Comparison of ENCODE assay signal across 11 cellular contexts in the genomic region with DNA sequence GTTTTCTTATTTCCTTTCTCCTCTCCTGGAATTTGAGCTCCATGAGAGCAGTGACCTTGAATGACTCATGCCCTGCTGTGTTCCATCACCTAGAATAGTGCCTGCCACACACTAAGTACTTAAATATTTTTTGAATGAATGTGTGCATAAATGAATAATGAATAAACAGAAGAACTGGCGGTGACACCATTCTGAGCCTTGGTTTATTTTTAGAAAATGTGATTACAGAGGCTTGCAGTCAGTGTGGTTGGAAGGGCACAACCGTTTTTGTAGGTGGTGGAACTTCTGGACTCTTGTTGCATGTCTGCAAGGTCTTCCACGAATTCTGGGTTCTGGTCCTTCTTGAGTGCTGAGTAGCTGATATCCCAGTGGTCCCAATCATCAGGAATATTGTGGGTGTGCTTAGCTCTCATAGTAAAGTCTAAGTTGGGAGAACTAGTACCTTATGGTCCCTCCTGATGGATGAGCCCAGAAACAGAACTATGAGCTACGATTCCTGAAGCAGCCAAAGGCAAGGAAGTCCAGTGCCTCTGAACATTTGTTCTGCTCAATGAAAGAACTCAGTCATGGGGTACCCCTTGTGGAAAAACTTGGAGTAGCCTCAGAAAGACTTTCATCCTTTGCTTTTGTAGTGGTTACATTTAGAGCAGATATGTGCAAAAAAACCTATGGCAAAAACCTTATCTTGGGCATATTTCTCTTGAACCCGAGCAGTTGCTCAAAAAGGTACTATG. TPM values are rescaled to one million over a fixed set of nuclear protein-coding genes. Genes with fewer than 3 reads are reported as not detected.
DNase-seq lines count a peak whose midpoint lies in the region; ATAC-seq and TF ChIP-seq lines count a peak whose summit lies in the region.
"Had no signal": no experiment of that assay in that cellular context is flagged by ENCODE, and none has a peak within 500 bp of the region (broad histone marks: within the 10 kb centered on the region; RNA-seq: fewer than 3 reads in every experiment).

No MANE protein-coding gene starts in this region.

- TF ChIP-seq CTCF in fibroblast of the aortic adventitia (IDR thresholded peaks at IDR 0.05; ENCODE audit: insufficient read depth, low read length) (peak; percentile 41), psoas muscle (IDR thresholded peaks at IDR 0.05) (no peak)

- H3K4me1 ChIP-seq in SJSA1 (replicated peaks): peaks cover 67% of the 10 kb centered on the region
- peaks cover 14% of the 10 kb centered on the region for H3K4me1 ChIP-seq in psoas muscle

- 41 to 51% (median 42%) methylated on average over 5 of the region's 5 CpGs for WGBS in psoas muscle, 3 donors

- no peak overlapping the region for H3K4me3 ChIP-seq in SJSA1
- H3K4me3 ChIP-seq in fibroblast of the aortic adventitia (ENCODE audit: low read depth, low read length): no peak overlapping the region
- no peak overlapping the region for H3K4me3 ChIP-seq in psoas muscle

- DNase-seq in GM04503 (ENCODE audit: low read depth) (peak; percentile 85), SJSA1 (ENCODE audit: low read depth in 1 of 2, low spot score in 2 of 2) (peak; percentile 81 to 95), fibroblast of the aortic adventitia (ENCODE audit: low read depth) (peak; percentile 97), psoas muscle (no peak), cerebellar cortex (ENCODE audit: low spot score) (no peak), NOMO-1 treated with dmso at 0.1 percent for 144 hours (lab: John Stamatoyannopoulos, UW; ENCODE audit: unreplicated experiment) (no peak), NCI-H69 (lab: John Stamatoyannopoulos, UW) (no peak), cerebellum (ENCODE audit: low spot score) (no peak)
- DNase-seq: naive thymus-derived CD4-positive, alpha-beta T cell; NCI-H2107; WERI-Rb-1 had no signal

- H3K36me3 ChIP-seq in SJSA1 (no peaks in the 10 kb centered on the region), psoas muscle (ENCODE audit: insufficient read depth in 1 of 2, low read depth in 1 of 2) (no peaks in the 10 kb centered on the region)
- H3K36me3 ChIP-seq: WERI-Rb-1 had no signal

- H3K27me3 ChIP-seq in SJSA1 (replicated peaks) (no peaks in the 10 kb centered on the region), psoas muscle (ENCODE audit: insufficient read depth in 3 of 3, low read length in 2 of 3) (no peaks in the 10 kb centered on the region)

- H3K27ac ChIP-seq in SJSA1: peak overlapping the region; percentile 90
- H3K27ac ChIP-seq in psoas muscle: peak overlapping the region; percentile 67
- H3K27ac ChIP-seq: WERI-Rb-1 had no signal

- ATAC-seq in psoas muscle: peak; percentile 94 to 96 (median 96)
- ATAC-seq: naive thymus-derived CD4-positive, alpha-beta T cell had no signal

- intact Hi-C loops in psoas muscle (cut with DNase I): loop anchor here (2.0 to 5.0 kb wide), 2 partner anchors 27 to 39 kb away; no protein-coding TSS in a partner anchor

- H3K9me3 ChIP-seq in SJSA1 (replicated peaks) (no peaks in the 10 kb centered on the region), psoas muscle (no peaks in the 10 kb centered on the region)

RNA-seq across cellular contexts. Expression of a gene that starts 28.8 kb away (rescaled TPM):
- 36.1 and 69.1 TPM in 2 replicates for total RNA-seq in SJSA1 (2014; rRNA removed; shearing (Covaris generic))
- total RNA-seq in fibroblast of the aortic adventitia (ENCODE audit: low replicate concordance) (2.3 and 9.2 TPM in 2 replicates), psoas muscle (10 to 100 TPM; 10.3 to 41.5 (median 34.2) TPM), cerebellum (6.6 TPM)
- 10 to 100 TPM in 1 of 3 donors, 1 to 10 TPM in 2; 7.4 to 11.1 (median 9.2) TPM for polyA plus RNA-seq in psoas muscle
- polyA plus RNA-seq: naive thymus-derived CD4-positive, alpha-beta T cell had no signal

RNA-seq across cellular contexts. Expression of a gene that starts 41.8 kb away (rescaled TPM):
- total RNA-seq in SJSA1 (2014; rRNA removed; shearing (Covaris generic)): 35.6 and 37.1 TPM in 2 replicates
- total RNA-seq in fibroblast of the aortic adventitia (ENCODE audit: low replicate concordance): 9.3 and 23.0 TPM in 2 replicates
- 10 to 100 TPM; 45.4 to 88.7 (median 73.5) TPM for total RNA-seq in psoas muscle
- 10 to 100 TPM in 2 of 3 donors, 1 to 10 TPM in 1; 8.3 to 24.4 (median 15.2) TPM for polyA plus RNA-seq in psoas muscle
- 7.3 TPM for total RNA-seq in cerebellum
- polyA plus RNA-seq: naive thymus-derived CD4-positive, alpha-beta T cell had no signal

Comparison
In these comparisons a context has a peak if more than half of its experiments do, and no peak if none do; other contexts are left out.
1. DNase-seq: peak in GM04503 (single experiment), SJSA1 (2 of 2) and fibroblast of the aortic adventitia (single experiment); none in psoas muscle (0 of 2), cerebellar cortex (single experiment), NOMO-1 treated with dmso at 0.1 percent for 144 hours (single experiment), NCI-H69 (single experiment) and cerebellum (single experiment).